Comparison of ENCODE assay signal across 9 cellular contexts in the genomic region with DNA sequence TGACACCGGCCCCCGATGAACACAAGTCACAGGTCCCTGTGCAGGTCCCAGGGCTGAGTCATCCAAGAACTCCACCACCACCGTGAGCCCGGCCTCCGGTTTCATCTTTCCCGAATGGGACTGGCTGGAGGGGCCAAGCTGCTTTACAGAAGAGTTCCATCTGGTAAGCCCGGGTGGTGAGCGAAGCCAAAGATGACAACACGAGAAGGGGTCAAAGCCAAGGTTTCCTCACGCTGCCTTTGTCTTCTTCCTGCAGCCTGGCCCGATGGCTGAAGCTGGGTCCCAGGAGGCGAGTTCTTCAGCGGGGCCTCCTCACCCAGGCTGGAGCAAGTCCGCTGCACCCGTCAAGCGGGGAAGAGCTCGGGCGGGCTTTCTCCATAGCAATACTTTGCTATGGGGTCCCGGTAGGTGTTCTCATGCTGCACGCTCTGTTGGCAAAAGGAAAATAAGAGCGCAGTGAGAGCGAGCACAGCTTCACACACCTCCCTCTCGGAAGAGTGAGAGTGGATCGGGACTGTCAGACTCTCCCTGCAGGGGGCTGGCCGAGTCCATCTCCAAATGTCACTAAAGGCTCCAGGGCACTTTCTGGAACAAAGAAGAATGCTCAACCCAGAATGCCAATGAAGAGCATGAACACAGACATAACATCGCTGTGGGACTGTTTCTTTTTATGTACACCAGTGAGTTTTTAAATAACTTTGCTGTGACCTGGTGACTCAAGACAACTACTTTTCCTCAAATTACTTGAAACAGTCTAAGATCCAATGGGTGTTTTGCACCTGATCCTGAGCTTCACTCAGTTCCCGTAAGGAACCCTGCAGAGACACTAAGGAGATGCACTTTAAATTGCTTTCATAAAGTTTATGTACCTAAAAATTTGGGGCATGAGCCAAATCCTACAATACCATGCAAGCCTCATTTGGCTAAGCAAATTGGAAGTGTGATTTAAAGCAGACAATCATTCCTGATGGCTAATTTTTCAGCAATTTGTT. TPM values are rescaled to one million over a fixed set of nuclear protein-coding genes. Genes with fewer than 3 reads are reported as not detected.
A peak's percentile ranks its signal among the peaks of the same experiment; 100 is the strongest.
DNase-seq lines count a peak whose midpoint lies in the region; ATAC-seq lines count a peak whose summit lies in the region.
"Had no signal": no experiment of that assay in that cellular context is flagged by ENCODE, and none has a peak within 500 bp of the region (broad histone marks: within the 10 kb centered on the region; RNA-seq: fewer than 3 reads in every experiment).

No MANE protein-coding gene starts in this region.

- DNase-seq in NCI-H1417 (lab: John Stamatoyannopoulos, UW) (peak in 2 of 3 experiments; percentile 41 to 77), NCI-H1417 treated with DMSO at 0.1 percent for 48 hours (lab: John Stamatoyannopoulos, UW) (no peak), fibroblast of gingiva (ENCODE audit: low read depth) (peak; percentile 84), myocyte (ENCODE audit: low read depth) (peak; percentile 44), ureter (ENCODE audit: low spot score) (peak; percentile 72), KG1 (lab: John Stamatoyannopoulos, UW) (no peak), NAMALWA (ENCODE audit: low spot score) (no peak)
- DNase-seq: H7 had no signal

- ATAC-seq in HG03108 (IDR thresholded peaks at IDR 0.05; ENCODE audit: unreplicated experiment), result no peak

RNA-seq across cellular contexts. Expression of a gene that starts 20.1 kb away (rescaled TPM):
- total RNA-seq in myocyte, result 19.5 and 20.2 TPM in 2 replicates
- 17.3 TPM for polyA plus RNA-seq in myocyte (2012)
- total RNA-seq in ureter, result 22.6 TPM

RNA-seq across cellular contexts. Expression of a gene that starts 20.4 kb away (rescaled TPM):
- total RNA-seq in myocyte (1.0 and 2.4 TPM in 2 replicates), ureter (7.2 TPM)
- 1.9 TPM for polyA plus RNA-seq in myocyte (2012)

Comparison
In these comparisons a context has a peak if more than half of its experiments do, and no peak if none do; other contexts are left out.
1. DNase-seq: peak in NCI-H1417 (2 of 3), fibroblast of gingiva (single experiment), myocyte (single experiment) and ureter (single experiment); none in NCI-H1417 treated with DMSO at 0.1 percent for 48 hours (single experiment), KG1 (single experiment) and NAMALWA (single experiment).